Comparison of ENCODE assay signal across 8 cellular contexts in the genomic region with DNA sequence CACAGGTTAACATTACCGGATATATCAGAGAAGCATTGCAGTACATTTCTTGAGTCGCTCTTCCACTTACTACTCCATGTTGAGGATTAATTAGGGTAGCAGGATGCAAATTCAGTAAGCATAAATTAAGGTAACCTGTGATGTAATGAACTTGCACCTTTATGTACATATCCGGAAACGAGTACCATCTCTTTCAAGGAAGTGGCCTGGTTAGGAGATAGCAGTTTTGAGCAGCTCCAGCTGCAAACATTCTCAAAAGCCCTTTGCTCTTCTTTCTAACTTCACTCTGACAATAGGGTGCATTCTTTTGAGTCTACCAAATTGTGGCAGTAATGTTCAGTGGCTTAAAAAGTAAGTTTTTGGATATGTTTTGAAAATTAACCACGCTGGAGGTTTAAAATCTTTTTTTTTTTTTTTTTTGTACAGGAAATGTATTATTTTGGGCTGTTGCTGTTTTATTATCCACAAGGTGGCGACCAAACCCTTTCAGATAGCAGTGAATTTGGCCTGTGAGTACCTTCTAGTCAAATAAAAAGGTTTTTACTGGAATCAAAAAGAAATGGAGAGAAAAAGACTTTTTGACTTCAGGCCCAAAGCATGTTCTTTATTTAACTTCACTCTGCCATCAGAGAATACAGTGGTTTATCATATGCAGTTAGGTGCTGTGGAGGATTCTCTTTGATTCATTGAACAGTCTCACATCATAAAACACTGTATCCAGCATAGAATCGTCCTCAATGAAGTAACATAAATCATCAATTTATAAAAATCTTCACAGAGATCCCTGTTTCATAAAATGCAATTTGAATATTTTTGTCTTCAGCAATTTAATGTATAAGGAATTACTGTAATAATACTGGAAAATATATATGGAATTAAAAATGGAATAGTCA. TPM values are rescaled to one million over a fixed set of nuclear protein-coding genes. Genes with fewer than 3 reads are reported as not detected.
DNase-seq lines count a peak whose midpoint lies in the region; ATAC-seq, FAIRE-seq and TF ChIP-seq lines count a peak whose summit lies in the region.

No MANE protein-coding gene starts in this region.

- no peaks in the 10 kb centered on the region for H3K27me3 Mint-ChIP-seq in Calu3 (ENCODE audit: unreplicated experiment)
- no peaks in the 10 kb centered on the region for H3K27me3 Mint-ChIP-seq in osteocyte (ENCODE audit: unreplicated experiment)

- TF ChIP-seq CTCF in Calu3 (IDR thresholded peaks at IDR 0.05; ENCODE audit: unreplicated experiment) (peak; percentile 57), esophagus muscularis mucosa (IDR thresholded peaks at IDR 0.05) (peak; percentile 52 to 70 (median 57)), osteocyte (IDR thresholded peaks at IDR 0.05) (peak; percentile 73), ovary (IDR thresholded peaks at IDR 0.05) (no peak)

- CTCF ChIA-PET in Calu3 (lab: Charles Lee) = interaction anchor here (0.7 to 2.0 kb wide), 5 partner anchors 23 to 209 kb away, joined by 3 to 9 read pairs (median 8); no protein-coding TSS in a partner anchor

- peak; percentile 64 for ATAC-seq in GM18907 (IDR thresholded peaks at IDR 0.05; ENCODE audit: unreplicated experiment)

- H3K4me1 ChIP-seq in esophagus muscularis mucosa (peaks cover 25 to 45% (median 31%) of the 10 kb centered on the region in 4 donors), ovary (ENCODE audit: insufficient read depth) (no peaks in the 10 kb centered on the region)

- H3K9me3 ChIP-seq in esophagus muscularis mucosa (no peaks in the 10 kb centered on the region), ovary (no peaks in the 10 kb centered on the region)

- BruUV-seq in Calu3 (replicated peaks; lab: Mats Ljungman, UMichigan) = no TSS peak

- peak; percentile 49 for FAIRE-seq in TTC549 (lab: Jason Lieb, UNC)

- intact Hi-C loops in Calu3 (cut with micrococcal nuclease; ENCODE audit: unreplicated experiment) = loop anchor here (1.0 to 10.0 kb wide), 5 partner anchors 44 to 1946 kb away; no protein-coding TSS in a partner anchor
- intact Hi-C loops in esophagus muscularis mucosa (cut with DNase I) = no loop called here
- intact Hi-C loops in ovary (cut with DNase I) = no loop called here
- intact Hi-C loops in posterior vena cava (cut with DNase I) = loop anchor here in 1 of 2 donors (5.0 kb wide), 1 partner anchor 1438 kb away; no protein-coding TSS in a partner anchor

- H3K27ac Mint-ChIP-seq in Calu3 (ENCODE audit: unreplicated experiment) (no peak overlapping the region), osteocyte (ENCODE audit: unreplicated experiment) (no peak overlapping the region)

- DNase-seq in Calu3 (peak; percentile 48), MV-4-11 (lab: John Stamatoyannopoulos, UW) (peak; percentile 52), esophagus muscularis mucosa (ENCODE audit: extremely low spot score) (no peak), osteocyte (ENCODE audit: extremely low spot score, unreplicated experiment) (no peak), ovary (no peak), posterior vena cava (ENCODE audit: low spot score) (no peak)

- H3K27ac ChIP-seq in esophagus muscularis mucosa (replicated peaks in 1 of 4) (no peak overlapping the region), ovary (no peak overlapping the region)

- H3K36me3 Mint-ChIP-seq in Calu3 (ENCODE audit: insufficient read depth, unreplicated experiment) = peaks cover 13% of the 10 kb centered on the region
- H3K36me3 Mint-ChIP-seq in osteocyte (ENCODE audit: unreplicated experiment) = peaks cover 11% of the 10 kb centered on the region

- peaks cover 8 to 27% (median 16%) of the 10 kb centered on the region in 4 donors for H3K36me3 ChIP-seq in esophagus muscularis mucosa
- H3K36me3 ChIP-seq in ovary = no peaks in the 10 kb centered on the region

- H3K4me3 Mint-ChIP-seq in Calu3 (ENCODE audit: low read depth, unreplicated experiment) (no peak overlapping the region), osteocyte (ENCODE audit: unreplicated experiment) (no peak overlapping the region)

- 34% methylated on average over 7 of the region's 7 CpGs for WGBS in esophagus muscularis mucosa
- 30 to 37% (median 32%) methylated on average over 7 of the region's 7 CpGs for WGBS in ovary, 3 donors

- no peak for TF ChIP-seq POLR2A in esophagus muscularis mucosa (IDR thresholded peaks at IDR 0.05; ENCODE audit: low read depth)
- no peak for TF ChIP-seq POLR2A in ovary (IDR thresholded peaks at IDR 0.05)

- H3K27me3 ChIP-seq in esophagus muscularis mucosa (no peaks in the 10 kb centered on the region), ovary (no peaks in the 10 kb centered on the region)

- no peaks in the 10 kb centered on the region for H3K9me3 Mint-ChIP-seq in Calu3 (ENCODE audit: low read depth, unreplicated experiment)
- H3K9me3 Mint-ChIP-seq in osteocyte (ENCODE audit: unreplicated experiment) = no peaks in the 10 kb centered on the region

- peaks cover 14% of the 10 kb centered on the region for H3K4me1 Mint-ChIP-seq in Calu3 (ENCODE audit: low read depth, unreplicated experiment)
- peaks cover 36% of the 10 kb centered on the region for H3K4me1 Mint-ChIP-seq in osteocyte (ENCODE audit: unreplicated experiment)

- no peak for TF ChIP-seq EP300 in esophagus muscularis mucosa (IDR thresholded peaks at IDR 0.05)
- TF ChIP-seq EP300 in ovary (IDR thresholded peaks at IDR 0.05) = no peak

- no peak overlapping the region for H3K4me3 ChIP-seq in esophagus muscularis mucosa
- no peak overlapping the region for H3K4me3 ChIP-seq in ovary

RNA-seq across cellular contexts. Expression of gene FAM217B, which starts 8.9 kb away (rescaled TPM):
- total RNA-seq in Calu3 (2022) (32.3 and 34.4 TPM in 2 replicates), esophagus muscularis mucosa (10 to 100 TPM in 2 of 4 donors, 1 to 10 TPM in 2; 6.0 to 14.1 (median 9.0) TPM), osteocyte (16.7 and 17.7 TPM in 2 replicates), ovary (10 to 100 TPM in 3 of 7 donors, 1 to 10 TPM in 4; 3.7 to 16.7 (median 9.4) TPM), posterior vena cava (10 to 100 TPM in 1 of 2 donors, 1 to 10 TPM in 1; 8.2 to 11.2 TPM)
- 10 to 100 TPM in 1 of 2 donors, 1 to 10 TPM in 1; 5.2 to 12.0 TPM for polyA plus RNA-seq in ovary

RNA-seq across cellular contexts. Expression of gene PPP1R3D, which starts 9.0 kb away (rescaled TPM):
- total RNA-seq in Calu3 (2022) (16.6 and 17.9 TPM in 2 replicates), esophagus muscularis mucosa (10 to 100 TPM in 3 of 4 donors, 1 to 10 TPM in 1; 7.9 to 18.1 (median 11.4) TPM), osteocyte (6.3 and 7.3 TPM in 2 replicates), ovary (1 to 10 TPM; 4.7 to 8.2 (median 6.0) TPM), posterior vena cava (1 to 10 TPM; 7.2 to 9.2 TPM)
- 1 to 10 TPM; 4.1 to 9.8 TPM for polyA plus RNA-seq in ovary

RNA-seq across cellular contexts. Expression of gene CDH26, which starts 9.1 kb away (rescaled TPM):
- total RNA-seq in Calu3 (2022) (0.76 and 1.1 TPM in 2 replicates), esophagus muscularis mucosa (1 to 10 TPM in 1 of 4 donors, under 1 TPM in 3; 0.39 to 1.3 (median 0.82) TPM), osteocyte (0.16 and 0.46 TPM in 2 replicates), ovary (under 1 TPM; 0.12 to 0.84 (median 0.41) TPM), posterior vena cava (1 to 10 TPM in 1 of 2 donors, under 1 TPM in 1; 0.52 to 2.1 TPM)
- polyA plus RNA-seq in ovary = under 1 TPM; 0.22 to 0.52 TPM

RNA-seq across cellular contexts. Expression of gene SYCP2, which starts 15.6 kb away (rescaled TPM):
- total RNA-seq in Calu3 (2022) (56.0 and 58.1 TPM in 2 replicates), esophagus muscularis mucosa (1 to 10 TPM in 2 of 4 donors, under 1 TPM in 2; 0.52 to 3.5 (median 1.0) TPM), osteocyte (1.7 and 2.1 TPM in 2 replicates), ovary (1 to 10 TPM in 2 of 7 donors, under 1 TPM in 5; 0.48 to 1.9 (median 0.72) TPM), posterior vena cava (1 to 10 TPM in 1 of 2 donors, under 1 TPM in 1; 0.97 to 3.1 TPM)
- polyA plus RNA-seq in ovary = 1 to 10 TPM in 1 of 2 donors, under 1 TPM in 1; 0.70 to 1.2 TPM

Comparison
In these comparisons a context has a peak if more than half of its experiments do, and no peak if none do; other contexts are left out.
1. DNase-seq: peak in Calu3 (single experiment) and MV-4-11 (single experiment); none in esophagus muscularis mucosa (single experiment), osteocyte (single experiment), ovary (0 of 5) and posterior vena cava (single experiment).
2. CTCF ChIP-seq: peak in Calu3 (single experiment), esophagus muscularis mucosa (3 of 3) and osteocyte (single experiment); none in ovary (0 of 3).